ENCODE assay signal across 20 cellular contexts in genomic region chrX:70332600-70332999, GRCh38. TPM values are rescaled to one million over a fixed set of nuclear protein-coding genes. Genes with fewer than 3 reads are reported as not detected.
DNase-seq lines count a peak whose midpoint lies in the region; ATAC-seq and TF ChIP-seq lines count a peak whose summit lies in the region.
"Had no signal": no experiment of that assay in that cellular context is flagged by ENCODE, and none has a peak within 500 bp of the region (broad histone marks: within the 10 kb centered on the region; RNA-seq: fewer than 3 reads in every experiment).

No MANE protein-coding gene starts in this region.

- CTCF ChIA-PET in HEK293T (lab: Yijun Ruan, JAX): interaction anchor here (0.7 to 1.1 kb wide), 2 partner anchors 28 to 303 kb away, joined by 3 to 9 read pairs; no protein-coding TSS in a partner anchor

- H3K4me1 Mint-ChIP-seq in naive thymus-derived CD8-positive, alpha-beta T cell: no peaks in the 10 kb centered on the region
- H3K4me1 Mint-ChIP-seq: nephron progenitor cell had no signal

- no peak for DNase-seq in AG09309 (ENCODE audit: low read depth)
- DNase-seq in HEK293T (ENCODE audit: extremely low spot score): peak; percentile 34
- DNase-seq in astrocyte of the cerebellum (ENCODE audit: low read depth): no peak
- peak; percentile 14 for DNase-seq in iPS-NIHi7 (ENCODE audit: extremely low spot score)
- no peak for DNase-seq in stimulated activated naive CD4-positive, alpha-beta T cell (lab: John Stamatoyannopoulos, UW)
- no peak for DNase-seq in pons (ENCODE audit: low spot score)
- DNase-seq in naive thymus-derived CD8-positive, alpha-beta T cell: no peak
- DNase-seq: activated CD4-positive, alpha-beta T cell treated with anti-CD3 and anti-CD28 coated beads for 1 hour; aorta; NCI-H1436 treated with DMSO at 0.1 percent for 48 hours; NCI-H345; nephron progenitor cell; right lobe of liver; SHP77; T-helper 2 cell had no signal

- in situ Hi-C loops in astrocyte of the cerebellum (cut with HindIII; ENCODE audit: low sequenced_read_pairs): no loop called here

- POLR2A ChIA-PET in HEK293T (lab: Yijun Ruan, JAX): no interaction called here
- POLR2A ChIA-PET in naive thymus-derived CD8-positive, alpha-beta T cell (lab: Charles Lee): no interaction called here

- TF ChIP-seq CTCF in AG09309 (IDR thresholded peaks at IDR 0.05; ENCODE audit: control insufficient read depth, insufficient read depth, low read depth, low read length, missing control alignments): peak; percentile 26
- peak; percentile 34 for TF ChIP-seq CTCF in astrocyte of the cerebellum (IDR thresholded peaks at IDR 0.05; ENCODE audit: low read depth, low read length, missing control alignments)

- H3K9me3 Mint-ChIP-seq in naive thymus-derived CD8-positive, alpha-beta T cell: no peaks in the 10 kb centered on the region
- H3K9me3 Mint-ChIP-seq: dendritic cell treated with granulocyte-macrophage colony-stimulating factor and Interleukin-4, amounts not matched to agents 40 ng/mL and 50 ng/mL, for 4 days had no signal

- H3K4me3 ChIP-seq in AG09309 (ENCODE audit: control insufficient read depth, low read depth, low read length) (no peak overlapping the region), astrocyte of the cerebellum (ENCODE audit: low read depth, low read length) (no peak overlapping the region)
- H3K4me3 ChIP-seq: BLaER1 treated with 17β-estradiol and CSF1 and Interleukin-3, amounts not matched to agents 10 nM and 100 nM; right lobe of liver; suprapubic skin had no signal

- peaks cover 0 to 5% (median 0%) of the 10 kb centered on the region in 5 donors for H3K27me3 Mint-ChIP-seq in naive thymus-derived CD8-positive, alpha-beta T cell

- no peak overlapping the region for H3K27ac Mint-ChIP-seq in naive thymus-derived CD8-positive, alpha-beta T cell
- H3K27ac Mint-ChIP-seq: dendritic cell treated with granulocyte-macrophage colony-stimulating factor and Interleukin-4, amounts not matched to agents 40 ng/mL and 50 ng/mL, for 4 days; nephron progenitor cell had no signal

- no peaks in the 10 kb centered on the region for H3K36me3 Mint-ChIP-seq in naive thymus-derived CD8-positive, alpha-beta T cell

- H3K4me3 Mint-ChIP-seq in naive thymus-derived CD8-positive, alpha-beta T cell: no peak overlapping the region
- H3K4me3 Mint-ChIP-seq: dendritic cell treated with granulocyte-macrophage colony-stimulating factor and Interleukin-4, amounts not matched to agents 40 ng/mL and 50 ng/mL, for 4 days; nephron progenitor cell had no signal

- no peak for ATAC-seq in HG03432 (IDR thresholded peaks at IDR 0.05; ENCODE audit: unreplicated experiment)
- no peak for ATAC-seq in naive thymus-derived CD8-positive, alpha-beta T cell
- ATAC-seq: right lobe of liver had no signal

TF ChIP-seq in HEK293T, 16 proteins besides CTCF, POLR2A, EP300 and RAD21:
- no peak for TF ChIP-seq LEF1 (IDR thresholded peaks at IDR 0.05; ENCODE audit: borderline replicate concordance)
- no peak for TF ChIP-seq TARDBP (IDR thresholded peaks at IDR 0.05)
- no peak for TF ChIP-seq NFRKB (IDR thresholded peaks at IDR 0.05)
- no peak for TF ChIP-seq HDGF (IDR thresholded peaks at IDR 0.05; ENCODE audit: borderline replicate concordance)
- no peak for TF ChIP-seq CTBP1 (IDR thresholded peaks at IDR 0.05; ENCODE audit: borderline replicate concordance)
- no peak for TF ChIP-seq SUZ12 (IDR thresholded peaks at IDR 0.05)
- TF ChIP-seq ARNT (IDR thresholded peaks at IDR 0.05): no peak
- TF ChIP-seq BHLHE40 (IDR thresholded peaks at IDR 0.05; ENCODE audit: borderline replicate concordance): no peak
- TF ChIP-seq PKNOX1 (IDR thresholded peaks at IDR 0.05): no peak
- no peak for TF ChIP-seq L3MBTL2 (conservative IDR thresholded peaks at IDR 0.05)

RNA-seq across cellular contexts. Expression of gene KIF4A, which starts 42.7 kb away (rescaled TPM):
- under 1 TPM; 0.08 TPM for total RNA-seq in naive thymus-derived CD8-positive, alpha-beta T cell
- not detected for polyA plus RNA-seq in naive thymus-derived CD8-positive, alpha-beta T cell

RNA-seq across cellular contexts. Expression of gene PDZD11, which starts 42.9 kb away (rescaled TPM):
- 10 to 100 TPM; 13.2 to 14.5 TPM for total RNA-seq in naive thymus-derived CD8-positive, alpha-beta T cell
- 10 to 100 TPM; 27.5 to 36.1 (median 29.2) TPM for polyA plus RNA-seq in naive thymus-derived CD8-positive, alpha-beta T cell

RNA-seq across cellular contexts. Expression of gene RAB41, which starts 50.6 kb away (rescaled TPM):
- total RNA-seq in naive thymus-derived CD8-positive, alpha-beta T cell: not detected
- polyA plus RNA-seq in naive thymus-derived CD8-positive, alpha-beta T cell: not detected
- total RNA-seq: aorta, right lobe of liver had no signal
- polyA plus RNA-seq: aorta, esophagus had no signal

Comparison
In these comparisons a context has a peak if more than half of its experiments do, and no peak if none do; other contexts are left out.
1. DNase-seq: peak in HEK293T (single experiment) and iPS-NIHi7 (single experiment); none in AG09309 (single experiment), astrocyte of the cerebellum (single experiment), stimulated activated naive CD4-positive, alpha-beta T cell (0 of 6), pons (single experiment) and naive thymus-derived CD8-positive, alpha-beta T cell (0 of 10).